17 cellular contexts compared by ENCODE assay signal in genomic region chr6:434051-434705, GRCh38. TPM values are rescaled to one million over a fixed set of nuclear protein-coding genes. Genes with fewer than 3 reads are reported as not detected.
DNase-seq lines count a peak whose midpoint lies in the region; ATAC-seq and TF ChIP-seq lines count a peak whose summit lies in the region.
"Had no signal": no experiment of that assay in that cellular context is flagged by ENCODE, and none has a peak within 500 bp of the region (broad histone marks: within the 10 kb centered on the region; RNA-seq: fewer than 3 reads in every experiment).

No MANE protein-coding gene starts in this region.

- no peaks in the 10 kb centered on the region for H3K9me3 Mint-ChIP-seq in activated naive CD4-positive, alpha-beta T cell treated with anti-CD3 and anti-CD28 coated beads, Interleukin-2, amount 10 ng/mL, durations not matched to agents 7 days and 5 days
- H3K9me3 Mint-ChIP-seq in activated B cell treated with CpG ODN at 0.5 μM for 24 hours, result no peaks in the 10 kb centered on the region
- H3K9me3 Mint-ChIP-seq in activated naive CD8-positive, alpha-beta T cell treated with anti-CD3 and anti-CD28 coated beads, Interleukin-2, amount 50 U/mL, for 24 hours, result no peaks in the 10 kb centered on the region
- H3K9me3 Mint-ChIP-seq: CD4-positive, alpha-beta memory T cell had no signal

- CTCF ChIA-PET in activated naive CD4-positive, alpha-beta T cell treated with anti-CD3 and anti-CD28 coated beads, Interleukin-2, amount 10 ng/mL, durations not matched to agents 7 days and 5 days (lab: Charles Lee), result interaction anchor here (0.8 to 3.3 kb wide), 7 partner anchors 9 to 65 kb away, joined by 3 to 19 read pairs (median 4); no protein-coding TSS in a partner anchor
- CTCF ChIA-PET in activated B cell treated with CpG ODN at 0.5 μM for 24 hours (lab: Charles Lee), result no interaction called here

- intact Hi-C loops in activated B cell treated with CpG ODN at 0.5 μM for 24 hours (cut with micrococcal nuclease), result loop anchor here (1.0 to 5.0 kb wide), 2 partner anchors 12 to 38 kb away; no protein-coding TSS in a partner anchor
- intact Hi-C loops in breast epithelium (cut with DNase I; ENCODE audit: low total_unique reads), result no loop called here
- intact Hi-C loops in stomach (cut with DNase I; ENCODE audit: low total_unique reads), result no loop called here
- intact Hi-C loops in uterus (cut with DNase I; ENCODE audit: low total_unique reads), result no loop called here

- peaks cover 2% of the 10 kb centered on the region for H3K36me3 Mint-ChIP-seq in activated naive CD4-positive, alpha-beta T cell treated with anti-CD3 and anti-CD28 coated beads, Interleukin-2, amount 10 ng/mL, durations not matched to agents 7 days and 5 days
- H3K36me3 Mint-ChIP-seq in activated B cell treated with CpG ODN at 0.5 μM for 24 hours (ENCODE audit: low read depth), result no peaks in the 10 kb centered on the region
- H3K36me3 Mint-ChIP-seq in activated naive CD8-positive, alpha-beta T cell treated with anti-CD3 and anti-CD28 coated beads, Interleukin-2, amount 50 U/mL, for 24 hours (ENCODE audit: low read depth), result no peaks in the 10 kb centered on the region
- H3K36me3 Mint-ChIP-seq: CD4-positive, alpha-beta memory T cell had no signal

- peaks cover 62% of the 10 kb centered on the region for H3K4me1 Mint-ChIP-seq in activated naive CD4-positive, alpha-beta T cell treated with anti-CD3 and anti-CD28 coated beads, Interleukin-2, amount 10 ng/mL, durations not matched to agents 7 days and 5 days
- peaks cover 29% of the 10 kb centered on the region for H3K4me1 Mint-ChIP-seq in activated B cell treated with CpG ODN at 0.5 μM for 24 hours
- H3K4me1 Mint-ChIP-seq in activated naive CD8-positive, alpha-beta T cell treated with anti-CD3 and anti-CD28 coated beads, Interleukin-2, amount 50 U/mL, for 24 hours, result peaks cover 65% of the 10 kb centered on the region
- H3K4me1 Mint-ChIP-seq: endodermal cell had no signal

- WGBS in stomach, 5 donors, result 80 to 90% (median 85%) methylated on average over 14 of the region's 14 CpGs

- no peak for DNase-seq in activated naive CD4-positive, alpha-beta T cell treated with anti-CD3 and anti-CD28 coated beads, Interleukin-2, amount 10 ng/mL, durations not matched to agents 7 days and 5 days
- DNase-seq in activated naive CD4-positive, alpha-beta T cell (lab: John Stamatoyannopoulos, UW), result no peak
- DNase-seq in activated B cell treated with CpG ODN at 0.5 μM for 24 hours (no peak), breast epithelium (ENCODE audit: low spot score in 2 of 2) (no peak), stomach (no peak), uterus (no peak)
- DNase-seq in activated naive CD8-positive, alpha-beta T cell treated with anti-CD3 and anti-CD28 coated beads, Interleukin-2, amount 50 U/mL, for 24 hours, result no peak
- peak; percentile 6 for DNase-seq in stimulated activated naive CD8-positive, alpha-beta T cell treated with anti-CD3 and anti-CD28 coated beads, Interleukin-15, Interleukin-2, amounts not matched to agents 100 U/mL and 50 U/mL, for 24 hours
- DNase-seq: activated effector memory CD4-positive, alpha-beta T cell treated with anti-CD3 and anti-CD28 coated beads, Interleukin-2, amount 50 U/mL, for 16 hours; CD4-positive, alpha-beta memory T cell; DMS79; endodermal cell; glutamatergic neuron; NCI-H1092 treated with DMSO at 0.1 percent for 48 hours; NCI-H2107; NCI-H524 had no signal

- peak overlapping the region; percentile 94 for H3K27ac Mint-ChIP-seq in activated naive CD4-positive, alpha-beta T cell treated with anti-CD3 and anti-CD28 coated beads, Interleukin-2, amount 10 ng/mL, durations not matched to agents 7 days and 5 days
- H3K27ac Mint-ChIP-seq in activated B cell treated with CpG ODN at 0.5 μM for 24 hours, result peak overlapping the region; percentile 93
- H3K27ac Mint-ChIP-seq in activated naive CD8-positive, alpha-beta T cell treated with anti-CD3 and anti-CD28 coated beads, Interleukin-2, amount 50 U/mL, for 24 hours, result peak overlapping the region; percentile 52
- H3K27ac Mint-ChIP-seq: endodermal cell had no signal

- no peak for TF ChIP-seq POLR2A in breast epithelium (IDR thresholded peaks at IDR 0.05)
- no peak for TF ChIP-seq POLR2A in stomach (IDR thresholded peaks at IDR 0.05)
- TF ChIP-seq POLR2A in uterus (IDR thresholded peaks at IDR 0.05), result no peak

- H3K4me3 Mint-ChIP-seq in activated naive CD4-positive, alpha-beta T cell treated with anti-CD3 and anti-CD28 coated beads, Interleukin-2, amount 10 ng/mL, durations not matched to agents 7 days and 5 days, result peak overlapping the region; percentile 70
- H3K4me3 Mint-ChIP-seq in activated B cell treated with CpG ODN at 0.5 μM for 24 hours, result peak overlapping the region; percentile 76
- H3K4me3 Mint-ChIP-seq in activated naive CD8-positive, alpha-beta T cell treated with anti-CD3 and anti-CD28 coated beads, Interleukin-2, amount 50 U/mL, for 24 hours, result no peak overlapping the region
- H3K4me3 Mint-ChIP-seq: endodermal cell had no signal

- ATAC-seq in activated B cell treated with CpG ODN at 0.5 μM for 24 hours (ENCODE audit: low read depth), result no peak
- no peak for ATAC-seq in activated naive CD8-positive, alpha-beta T cell treated with anti-CD3 and anti-CD28 coated beads, Interleukin-2, amount 50 U/mL, for 24 hours
- no peak for ATAC-seq in stimulated activated naive CD8-positive, alpha-beta T cell treated with anti-CD3 and anti-CD28 coated beads, Interleukin-15, Interleukin-2, amounts not matched to agents 100 U/mL and 50 U/mL, for 24 hours

- H3K9me3 ChIP-seq in breast epithelium, result no peaks in the 10 kb centered on the region
- no peaks in the 10 kb centered on the region for H3K9me3 ChIP-seq in stomach
- no peaks in the 10 kb centered on the region for H3K9me3 ChIP-seq in uterus
- H3K9me3 ChIP-seq: neutrophil had no signal

- H3K4me3 ChIP-seq in breast epithelium (no peak overlapping the region), stomach (no peak overlapping the region), uterus (no peak overlapping the region)

- POLR2A ChIA-PET in activated B cell treated with CpG ODN at 0.5 μM for 24 hours (lab: Charles Lee), result interaction anchor here (0.7 to 1.4 kb wide), 6 partner anchors 11 to 241 kb away, joined by 3 to 12 read pairs (median 4); partner anchors contain the start of genes DUSP22 and IRF4

- H3K27ac ChIP-seq in breast epithelium (no peak overlapping the region), stomach (no peak overlapping the region), uterus (no peak overlapping the region)
- H3K27ac ChIP-seq: neutrophil had no signal

- H3K27me3 Mint-ChIP-seq in activated naive CD4-positive, alpha-beta T cell treated with anti-CD3 and anti-CD28 coated beads, Interleukin-2, amount 10 ng/mL, durations not matched to agents 7 days and 5 days, result no peaks in the 10 kb centered on the region
- H3K27me3 Mint-ChIP-seq in activated B cell treated with CpG ODN at 0.5 μM for 24 hours, result no peaks in the 10 kb centered on the region
- no peaks in the 10 kb centered on the region for H3K27me3 Mint-ChIP-seq in activated naive CD8-positive, alpha-beta T cell treated with anti-CD3 and anti-CD28 coated beads, Interleukin-2, amount 50 U/mL, for 24 hours
- H3K27me3 Mint-ChIP-seq: CD4-positive, alpha-beta memory T cell had no signal

- H3K36me3 ChIP-seq in breast epithelium, result no peaks in the 10 kb centered on the region
- H3K36me3 ChIP-seq in stomach, result no peaks in the 10 kb centered on the region
- no peaks in the 10 kb centered on the region for H3K36me3 ChIP-seq in uterus
- H3K36me3 ChIP-seq: neutrophil had no signal

- TF ChIP-seq EP300 in stomach (IDR thresholded peaks at IDR 0.05), result no peak

- TF ChIP-seq CTCF in activated B cell treated with CpG ODN at 0.5 μM for 24 hours (IDR thresholded peaks at IDR 0.05) (no peak), breast epithelium (IDR thresholded peaks at IDR 0.05) (no peak), stomach (IDR thresholded peaks at IDR 0.05) (no peak), uterus (IDR thresholded peaks at IDR 0.05) (no peak)

- H3K4me1 ChIP-seq in breast epithelium, result no peaks in the 10 kb centered on the region
- H3K4me1 ChIP-seq in stomach, result no peaks in the 10 kb centered on the region
- no peaks in the 10 kb centered on the region for H3K4me1 ChIP-seq in uterus

- H3K27me3 ChIP-seq in breast epithelium (peaks cover 0 to 4% of the 10 kb centered on the region in 2 donors), stomach (peaks cover 0 to 7% (median 0%) of the 10 kb centered on the region in 3 donors), uterus (no peaks in the 10 kb centered on the region)

RNA-seq across cellular contexts. Expression of gene IRF4, which starts 42.6 kb away (rescaled TPM):
- total RNA-seq in activated B cell treated with CpG ODN at 0.5 μM for 24 hours, result 417 and 426 TPM in 2 replicates
- total RNA-seq in breast epithelium, result 10 to 100 TPM in 2 of 3 donors, 1 to 10 TPM in 1; 9.1 to 25.2 (median 13.0) TPM
- total RNA-seq in stomach, result 1 to 10 TPM in 4 of 5 donors, not detected in 1; 2.6 to 7.0 (median 5.9) TPM
- 1 to 10 TPM in 1 of 3 donors, under 1 TPM in 2; 0.48 to 1.1 (median 0.56) TPM for polyA plus RNA-seq in stomach
- total RNA-seq in uterus, result 1 to 10 TPM in 1 of 4 donors, under 1 TPM in 1, not detected in 2; 0.55 to 2.0 TPM
- total RNA-seq: endodermal cell had no signal

Comparison
In these comparisons a context has a peak if more than half of its experiments do, and no peak if none do; other contexts are left out.
1. RNA of gene IRF4, which starts 42.6 kb away (total RNA-seq): 417 to 426 TPM in activated B cell treated with CpG ODN at 0.5 μM for 24 hours; 9.1 to 25.2 TPM in breast epithelium, 2.6 to 7.0 TPM in stomach and 0.55 to 2.0 TPM in uterus; every median in the first group is over 10 times any median in the second.
2. Peak in every context shown above with its lines, with median percentiles within 50 percentile points of each other: H3K27ac Mint-ChIP-seq.